In genomic region chr13:20127563-20128458, GRCh38 we compare ENCODE assay signal across 8 cellular contexts. TPM values are rescaled to one million over a fixed set of nuclear protein-coding genes. Genes with fewer than 3 reads are reported as not detected.
DNase-seq lines count a peak whose midpoint lies in the region; ATAC-seq and TF ChIP-seq lines count a peak whose summit lies in the region.

No MANE protein-coding gene starts in this region.

- dilution Hi-C loops in mammary epithelial cell (cut with HindIII; ENCODE audit: low sequenced_read_pairs): no loop called here

- no peak overlapping the region for H3K27ac Mint-ChIP-seq in T-cell

- H3K9me3 Mint-ChIP-seq in T-cell: no peaks in the 10 kb centered on the region

- H3K9me3 ChIP-seq in mammary epithelial cell (replicated peaks; ENCODE audit: insufficient read depth, low read length): no peaks in the 10 kb centered on the region

- TF ChIP-seq CTCF in mammary epithelial cell (conservative IDR thresholded peaks at IDR 0.05 in 1 of 2, IDR thresholded peaks at IDR 0.05 in 1 of 2; ENCODE audit: extremely low read depth in 1 of 2, insufficient read depth in 1 of 2, low read depth in 1 of 2, low read length in 2 of 2): peak; percentile 17 to 52

- peak overlapping the region; percentile 86 for H3K4me2 ChIP-seq in mammary epithelial cell (ENCODE audit: insufficient read depth, low read depth, low read length)

- H3K27me3 ChIP-seq in mammary epithelial cell (ENCODE audit: insufficient read depth, low read length): no peaks in the 10 kb centered on the region

- intact Hi-C loops in mammary epithelial cell (cut with micrococcal nuclease): no loop called here
- intact Hi-C loops in sciatic nerve (cut with DNase I): no loop called here

- no peaks in the 10 kb centered on the region for H3K36me3 ChIP-seq in mammary epithelial cell (ENCODE audit: insufficient read depth, low read length)

- H3K36me3 Mint-ChIP-seq in T-cell: no peaks in the 10 kb centered on the region

- peaks cover 5 to 27% of the 10 kb centered on the region in 2 donors for H3K27me3 Mint-ChIP-seq in T-cell

- peak overlapping the region; percentile 91 for H2AFZ ChIP-seq in mammary epithelial cell (ENCODE audit: low read depth, low read length)

- CTCF ChIA-PET in T-cell (lab: Charles Lee) (interaction anchor here (0.6 to 2.0 kb wide), 8 partner anchors 9 to 1935 kb away, joined by 3 to 6 read pairs (median 4); no protein-coding TSS in a partner anchor), mammary epithelial cell (lab: Charles Lee; ENCODE audit: low non-redundant PET) (no interaction called here)

- in situ Hi-C loops in mammary epithelial cell (cut with MboI; ENCODE audit: low sequenced_read_pairs in 2 of 2): no loop called here

- H3K27ac ChIP-seq in mammary epithelial cell (ENCODE audit: insufficient read depth, low read depth, low read length): no peak overlapping the region

- ATAC-seq in GM19025 (IDR thresholded peaks at IDR 0.05; ENCODE audit: low read depth, unreplicated experiment) (peak; percentile 66), HG03432 (IDR thresholded peaks at IDR 0.05; ENCODE audit: unreplicated experiment) (peak; percentile 86), T-cell (replicated peaks in 1 of 4) (peak; percentile 69 to 80 (median 77)), sciatic nerve (peak; percentile 88)

- no TSS peak for BruUV-seq in mammary epithelial cell (replicated peaks; lab: Mats Ljungman, UMichigan)

- H3K4me1 ChIP-seq in mammary epithelial cell (ENCODE audit: insufficient read depth, low read length): peaks cover 20% of the 10 kb centered on the region

- no peak overlapping the region for H3K9ac ChIP-seq in mammary epithelial cell (ENCODE audit: insufficient read depth, low read length)

- no peaks in the 10 kb centered on the region for H4K20me1 ChIP-seq in mammary epithelial cell (ENCODE audit: insufficient read depth, low read length)

- WGBS in mammary epithelial cell (ENCODE audit: low coverage, missing lambda C conversion rate): 15% methylated on average over 30 of the region's 82 CpGs

- H3K4me1 Mint-ChIP-seq in T-cell: peaks cover 0 to 8% (median 5%) of the 10 kb centered on the region in 3 donors

- H3K4me3 ChIP-seq in mammary epithelial cell (replicated peaks in 1 of 3; ENCODE audit: insufficient read depth in 1 of 3, low read depth in 2 of 3, low read length in 3 of 3): peak overlapping the region; percentile 17 to 62 (median 41)

- POLR2A ChIA-PET in T-cell (lab: Charles Lee): interaction anchor here (0.6 to 0.7 kb wide), 3 partner anchors 21 to 793 kb away, joined by 3 to 11 read pairs (median 4); no protein-coding TSS in a partner anchor

- H3K79me2 ChIP-seq in mammary epithelial cell (ENCODE audit: insufficient read depth, low read length): no peaks in the 10 kb centered on the region

- peak; percentile 69 for DNase-seq in AG08396 (ENCODE audit: low spot score)
- DNase-seq in T-cell: peak in 13 of 34 experiments; percentile 8 to 44 (median 29)
- DNase-seq in mammary epithelial cell: peak; percentile 18
- DNase-seq in iPS-NIHi11 (ENCODE audit: low spot score): peak; percentile 80
- peak; percentile 74 for DNase-seq in sciatic nerve (ENCODE audit: low spot score)
- DNase-seq in COLO829 (ENCODE audit: low spot score): no peak

- H3K4me3 Mint-ChIP-seq in T-cell: peak overlapping the region; percentile 61 to 69 (median 62)

RNA-seq across cellular contexts. Expression of gene GJA3, which starts 33.0 kb away (rescaled TPM):
- under 1 TPM; 0.10 to 0.93 (median 0.42) TPM for total RNA-seq in T-cell
- 1 to 10 TPM; 2.8 to 4.2 TPM for total RNA-seq in mammary epithelial cell
- polyA plus RNA-seq in mammary epithelial cell: 1.3 TPM
- 3.2 TPM for polyA minus RNA-seq in mammary epithelial cell
- total RNA-seq in sciatic nerve: not detected
